Comparison of ENCODE assay signal across 19 cellular contexts in the genomic region with DNA sequence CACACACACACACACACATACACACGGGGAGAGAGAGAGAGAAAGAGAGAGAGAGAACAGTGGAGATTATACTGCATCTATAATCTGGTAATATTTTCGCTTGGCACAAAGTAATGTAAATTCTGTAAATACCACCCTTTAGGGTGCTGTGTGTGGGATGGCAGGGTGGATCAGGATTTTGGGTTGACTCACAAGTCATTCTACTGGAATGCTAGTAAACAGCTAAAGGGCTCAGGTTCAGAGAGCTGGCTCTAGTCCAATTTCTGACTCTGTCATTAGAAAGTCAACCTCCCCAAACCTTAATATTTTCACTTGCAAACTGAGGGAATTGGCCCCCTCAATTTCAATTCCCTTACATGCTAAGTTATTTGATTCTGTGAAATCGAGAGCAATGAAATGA.
DNase-seq lines count a peak whose midpoint lies in the region; ATAC-seq, FAIRE-seq and TF ChIP-seq lines count a peak whose summit lies in the region.
"Had no signal": no experiment of that assay in that cellular context is flagged by ENCODE, and none has a peak within 500 bp of the region (broad histone marks: within the 10 kb centered on the region; RNA-seq: fewer than 3 reads in every experiment).

No MANE protein-coding gene starts in this region.

- no peak for TF ChIP-seq EP300 in K562 (IDR thresholded peaks at IDR 0.05; ENCODE audit: low read length)

- no peak overlapping the region for H2AFZ ChIP-seq in GM23248
- H2AFZ ChIP-seq in K562 (ENCODE audit: low read depth, low read length), result no peak overlapping the region
- H2AFZ ChIP-seq in trophoblast cell (ENCODE audit: insufficient read depth, low read length, poor library complexity), result no peak overlapping the region
- H2AFZ ChIP-seq: PC-9 had no signal

- H3K4ac ChIP-seq in trophoblast cell (ENCODE audit: low read depth, low read length), result no peak overlapping the region

- no peak overlapping the region for H2BK12ac ChIP-seq in trophoblast cell (ENCODE audit: low read length)

- no peak overlapping the region for H2BK120ac ChIP-seq in trophoblast cell (ENCODE audit: insufficient read depth, low read length, poor library complexity)

- POLR2A ChIA-PET in K562 (lab: Yijun Ruan, JAX), result interaction anchor here (0.6 kb wide), 1 partner anchor 161 kb away, joined by 3 read pairs; no protein-coding TSS in a partner anchor

- TF ChIP-seq CTCF in K562 (IDR thresholded peaks at IDR 0.05 in 2 of 3, conservative IDR thresholded peaks at IDR 0.05 in 1 of 3; ENCODE audit: insufficient read depth in 2 of 3, low read depth in 1 of 3, low read length in 3 of 3), result no peak
- TF ChIP-seq CTCF in omental fat pad (IDR thresholded peaks at IDR 0.05), result no peak

- TF ChIP-seq POLR2A in K562 (conservative IDR thresholded peaks at IDR 0.05), result no peak

- no peaks in the 10 kb centered on the region; the same call in 1 of the 2 replicates for H3K9me2 ChIP-seq in GM23248 (ENCODE audit: insufficient read depth)

- no peak overlapping the region for H3K14ac ChIP-seq in trophoblast cell (ENCODE audit: low read length)

- H4K91ac ChIP-seq in trophoblast cell (ENCODE audit: low read depth, low read length), result no peak overlapping the region

- no peak overlapping the region for H2AK5ac ChIP-seq in trophoblast cell (ENCODE audit: low read length)

- H3F3A ChIP-seq in GM23248 (ENCODE audit: insufficient read depth), result peaks cover 10% of the 10 kb centered on the region; the same call in 1 of the 2 replicates

- H3K18ac ChIP-seq in trophoblast cell (ENCODE audit: low read length), result no peak overlapping the region

- in situ Hi-C loops in GM23248 (cut with MboI), result no loop called here
- in situ Hi-C loops in K562 (cut with MboI), result no loop called here

- intact Hi-C loops in K562 (cut with micrococcal nuclease), result no loop called here

- DNase-seq in GM23248, result peak; percentile 51
- peak; percentile 19 for DNase-seq in LoVo (ENCODE audit: low spot score)
- no peak for DNase-seq in K562 (ENCODE audit: extremely low read depth in 1 of 4, low spot score in 3 of 4)
- DNase-seq in omental fat pad (ENCODE audit: low spot score), result no peak
- no peak for DNase-seq in NCI-H1436 (lab: John Stamatoyannopoulos, UW)
- DNase-seq in trophoblast cell, result no peak
- DNase-seq: C1 segment of cervical spinal cord, DMS 273 treated with DMSO at 0.1 percent for 48 hours, H9, NCI-H1105, NCI-H187, NCI-H345, NCI-H526 treated with DMSO at 0.1 percent for 48 hours, PC-9, Right ventricle myocardium superior had no signal

- H3K4me2 ChIP-seq in GM23248 (ENCODE audit: unreplicated experiment) (peak overlapping the region; percentile 39), K562 (ENCODE audit: insufficient read depth, low read length) (no peak overlapping the region), trophoblast cell (ENCODE audit: low read length) (no peak overlapping the region)
- H3K4me2 ChIP-seq: KMS-11, PC-9 had no signal

- H3K79me2 ChIP-seq in GM23248 (ENCODE audit: insufficient read depth) (no peaks in the 10 kb centered on the region), K562 (ENCODE audit: control insufficient read depth, insufficient read depth, low read length) (no peaks in the 10 kb centered on the region), trophoblast cell (ENCODE audit: control insufficient read depth, insufficient read depth, low read length, poor library complexity) (no peaks in the 10 kb centered on the region)

- peaks cover 22% of the 10 kb centered on the region for H3K4me1 ChIP-seq in GM23248 (ENCODE audit: insufficient read depth)
- H3K4me1 ChIP-seq in K562 (replicated peaks in 1 of 2; ENCODE audit: control insufficient read depth in 2 of 2, insufficient read depth in 2 of 2, low read length in 2 of 2), result no peaks in the 10 kb centered on the region
- no peaks in the 10 kb centered on the region for H3K4me1 ChIP-seq in trophoblast cell (ENCODE audit: control insufficient read depth in 1 of 2, insufficient read depth in 2 of 2, low read length in 2 of 2)

- BruUV-seq in K562 (replicated peaks; lab: Mats Ljungman, UMichigan), result no TSS peak

- H3K27me3 ChIP-seq in GM23248 (replicated peaks; ENCODE audit: insufficient read depth), result no peaks in the 10 kb centered on the region
- H3K27me3 ChIP-seq in K562 (ENCODE audit: control insufficient read depth in 2 of 2, insufficient read depth in 2 of 2, low read length in 2 of 2), result no peaks in the 10 kb centered on the region
- no peaks in the 10 kb centered on the region for H3K27me3 ChIP-seq in trophoblast cell (ENCODE audit: insufficient read depth, low read length)

- H3K23ac ChIP-seq in trophoblast cell (ENCODE audit: low read length), result no peak overlapping the region

- no peak for TF ChIP-seq RAD21 in K562 (CRISPR knock-in tag; conservative IDR thresholded peaks at IDR 0.05 in 1 of 2, IDR thresholded peaks at IDR 0.05 in 1 of 2)

- no peaks in the 10 kb centered on the region for H3K79me1 ChIP-seq in trophoblast cell (ENCODE audit: low read length)

- H3K27ac ChIP-seq in GM23248 (peak overlapping the region; percentile 20; the same call in 1 of the 2 replicates), K562 (ENCODE audit: extremely low read depth, low read depth, low read length) (no peak overlapping the region), trophoblast cell (ENCODE audit: low read depth, low read length) (no peak overlapping the region)
- H3K27ac ChIP-seq: HL-60, KMS-11, PC-9, SK-N-MC had no signal

- H4K20me1 ChIP-seq in GM23248 (ENCODE audit: insufficient read depth) (no peaks in the 10 kb centered on the region), K562 (replicated peaks; ENCODE audit: control insufficient read depth, insufficient read depth, low read length) (no peaks in the 10 kb centered on the region)

- H3K9me3 ChIP-seq in GM23248 (ENCODE audit: low read depth), result no peaks in the 10 kb centered on the region
- no peaks in the 10 kb centered on the region for H3K9me3 ChIP-seq in K562 (replicated peaks; ENCODE audit: control insufficient read depth, insufficient read depth, low read depth, low read length)
- H3K9me3 ChIP-seq in trophoblast cell (ENCODE audit: insufficient read depth, low read depth, low read length), result no peaks in the 10 kb centered on the region

- H3K36me3 ChIP-seq in GM23248 (ENCODE audit: low read depth) (no peaks in the 10 kb centered on the region), K562 (ENCODE audit: control insufficient read depth, insufficient read depth, low read length) (no peaks in the 10 kb centered on the region), trophoblast cell (ENCODE audit: control insufficient read depth in 1 of 2, insufficient read depth in 2 of 2, low read length in 2 of 2) (no peaks in the 10 kb centered on the region)

- H3K9me1 ChIP-seq in K562 (ENCODE audit: control insufficient read depth, insufficient read depth, low read length), result no peaks in the 10 kb centered on the region

- 55 to 56% methylated on average over 3 of the region's 3 CpGs for WGBS in GM23248 (ENCODE audit: low coverage in 1 of 2, low lambda C conversion rate in 2 of 2, missing lambda C conversion rate in 2 of 2), 2 experiments
- 0% methylated on average over 3 of the region's 3 CpGs for WGBS in K562 (ENCODE audit: insufficient coverage, low coverage, missing lambda C conversion rate)
- WGBS in trophoblast cell (ENCODE audit: extremely low coverage, insufficient coverage, insufficient read length), result no CpG with 5 or more reads among the region's 3 CpGs

- H3K4me3 ChIP-seq in GM23248, result no peak overlapping the region
- H3K4me3 ChIP-seq in K562, result no peak overlapping the region
- no peak overlapping the region for H3K4me3 ChIP-seq in trophoblast cell (ENCODE audit: low read depth, low read length)
- H3K4me3 ChIP-seq: PC-9, SK-N-MC had no signal

- no peak overlapping the region for H4K12ac ChIP-seq in trophoblast cell (ENCODE audit: low read depth, low read length)

- no peak overlapping the region for H2BK5ac ChIP-seq in trophoblast cell (ENCODE audit: low read depth, low read length, poor library complexity)

- ATAC-seq in K562, result no peak
- peak; percentile 52 for ATAC-seq in omental fat pad (ENCODE audit: low FRiP score)
- ATAC-seq in HG03520 (IDR thresholded peaks at IDR 0.05; ENCODE audit: unreplicated experiment), result no peak

- FAIRE-seq in K562 (lab: Jason Lieb, UNC), result no peak

- no peak overlapping the region for H4K8ac ChIP-seq in trophoblast cell (ENCODE audit: low read depth, low read length)

- no peak overlapping the region for H3K9ac ChIP-seq in GM23248
- no peak overlapping the region for H3K9ac ChIP-seq in K562 (ENCODE audit: insufficient read depth in 1 of 2, low read depth in 2 of 2, low read length in 2 of 2)
- H3K9ac ChIP-seq in trophoblast cell (ENCODE audit: low read length), result no peak overlapping the region
- H3K9ac ChIP-seq: KMS-11 had no signal

- CTCF ChIA-PET in K562 (lab: Yijun Ruan, JAX; ENCODE audit: low intra/inter-chr PET ratio), result no interaction called here

TF ChIP-seq in K562, 482 proteins besides CTCF, POLR2A, EP300 and RAD21:
- peak; percentile 40; the same call in 1 of the 2 replicates for TF ChIP-seq NFIC (IDR thresholded peaks at IDR 0.05)
- TF ChIP-seq, protein P1, sequence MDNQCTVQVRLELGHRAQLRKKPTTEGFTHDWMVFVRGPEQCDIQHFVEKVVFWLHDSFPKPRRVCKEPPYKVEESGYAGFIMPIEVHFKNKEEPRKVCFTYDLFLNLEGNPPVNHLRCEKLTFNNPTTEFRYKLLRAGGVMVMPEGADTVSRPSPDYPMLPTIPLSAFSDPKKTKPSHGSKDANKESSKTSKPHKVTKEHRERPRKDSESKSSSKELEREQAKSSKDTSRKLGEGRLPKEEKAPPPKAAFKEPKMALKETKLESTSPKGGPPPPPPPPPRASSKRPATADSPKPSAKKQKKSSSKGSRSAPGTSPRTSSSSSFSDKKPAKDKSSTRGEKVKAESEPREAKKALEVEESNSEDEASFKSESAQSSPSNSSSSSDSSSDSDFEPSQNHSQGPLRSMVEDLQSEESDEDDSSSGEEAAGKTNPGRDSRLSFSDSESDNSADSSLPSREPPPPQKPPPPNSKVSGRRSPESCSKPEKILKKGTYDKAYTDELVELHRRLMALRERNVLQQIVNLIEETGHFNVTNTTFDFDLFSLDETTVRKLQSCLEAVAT (IDR thresholded peaks at IDR 0.05), result no peak

Comparison
In these comparisons a context has a peak if more than half of its experiments do, and no peak if none do; other contexts are left out.
1. DNase-seq: peak in GM23248 (single experiment) and LoVo (single experiment); none in K562 (0 of 4), omental fat pad (single experiment), NCI-H1436 (single experiment) and trophoblast cell (0 of 2).